ENCODE assay signal across 10 cellular contexts in the genomic region with DNA sequence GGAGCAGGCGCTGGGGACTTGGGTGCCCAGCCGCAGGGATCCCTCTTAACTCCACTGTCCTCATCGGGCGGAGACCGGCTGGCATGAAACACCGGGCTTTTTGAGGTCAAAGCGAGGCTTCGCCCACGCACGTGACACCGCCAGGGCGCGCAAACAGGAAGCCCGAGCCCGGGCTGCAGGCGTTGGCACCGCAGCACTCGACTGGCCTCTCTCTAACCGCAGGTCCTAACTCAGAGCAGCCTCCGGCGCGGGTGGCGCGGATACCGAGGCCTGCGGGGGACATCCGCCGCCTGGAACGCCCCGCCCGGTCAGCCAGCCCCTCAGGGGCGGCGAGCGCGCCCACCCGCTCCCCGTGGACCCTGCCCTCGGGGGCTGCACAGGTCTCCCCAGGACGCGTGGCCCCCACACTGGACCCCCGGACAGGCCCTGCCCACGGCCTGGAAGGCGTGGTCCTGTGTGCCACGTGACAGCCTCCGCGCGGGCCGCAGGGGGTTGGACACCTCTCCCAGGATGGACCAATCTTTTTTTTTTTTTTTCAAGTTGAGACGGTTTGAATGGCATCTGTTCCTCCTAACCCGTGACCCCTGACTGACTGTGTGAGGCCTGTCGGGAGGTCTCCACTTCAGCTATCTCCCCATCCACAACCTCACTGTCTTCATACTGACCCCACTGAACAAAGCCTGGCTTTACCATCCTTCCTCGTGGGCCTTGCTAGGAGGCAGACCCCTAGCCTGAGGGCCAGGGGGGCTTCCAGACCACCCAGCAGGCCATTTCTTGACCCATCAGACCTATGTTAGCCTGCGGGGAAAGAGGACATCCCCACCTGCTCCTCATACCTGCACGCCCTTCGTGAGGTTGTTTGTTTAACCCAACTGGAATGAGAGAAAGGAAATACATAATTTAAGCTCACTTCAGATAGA. TPM values are rescaled to one million over a fixed set of nuclear protein-coding genes. Genes with fewer than 3 reads are reported as not detected.
DNase-seq lines count a peak whose midpoint lies in the region; ATAC-seq and TF ChIP-seq lines count a peak whose summit lies in the region.
"Had no signal": no experiment of that assay in that cellular context is flagged by ENCODE, and none has a peak within 500 bp of the region (broad histone marks: within the 10 kb centered on the region; RNA-seq: fewer than 3 reads in every experiment).

No MANE protein-coding gene starts in this region.

- no peak overlapping the region for H3K27ac Mint-ChIP-seq in type B pancreatic cell

- H3K36me3 Mint-ChIP-seq in type B pancreatic cell, result no peaks in the 10 kb centered on the region

- H3K4me1 Mint-ChIP-seq in type B pancreatic cell (ENCODE audit: unreplicated experiment), result peaks cover 7% of the 10 kb centered on the region

- peak; percentile 38 for DNase-seq in EL
- DNase-seq in activated CD4-positive, alpha-beta T cell treated with anti-CD3 and anti-CD28 coated beads, Interleukin-2, amount 50 U/mL, for 48 hours, result peak; percentile 62 to 69
- peak; percentile 74 for DNase-seq in epithelial cell of esophagus (ENCODE audit: low read depth)
- peak; percentile 90 for DNase-seq in posterior vena cava (ENCODE audit: low spot score)
- DNase-seq in type B pancreatic cell (ENCODE audit: extremely low spot score, unreplicated experiment), result peak; percentile 67

- no peak for TF ChIP-seq CTCF in epithelial cell of esophagus (IDR thresholded peaks at IDR 0.05; ENCODE audit: insufficient read depth, low read depth, low read length, missing control alignments)
- no peak for TF ChIP-seq CTCF in type B pancreatic cell (conservative IDR thresholded peaks at IDR 0.05)

- no peak overlapping the region for H3K4me3 ChIP-seq in epithelial cell of esophagus (ENCODE audit: low read length)

- no peaks in the 10 kb centered on the region for H3K27me3 Mint-ChIP-seq in type B pancreatic cell

- H3K4me3 Mint-ChIP-seq in type B pancreatic cell, result no peak overlapping the region

- no peaks in the 10 kb centered on the region for H3K9me3 Mint-ChIP-seq in type B pancreatic cell

- no peak for ATAC-seq in HG03432 (IDR thresholded peaks at IDR 0.05; ENCODE audit: unreplicated experiment)
- no peak for ATAC-seq in GM21381 (IDR thresholded peaks at IDR 0.05; ENCODE audit: unreplicated experiment)
- ATAC-seq in HG02798 (IDR thresholded peaks at IDR 0.05; ENCODE audit: poor library complexity, unreplicated experiment), result no peak

- intact Hi-C loops in posterior vena cava (cut with DNase I), result loop anchor here in 1 of 2 donors (5.0 kb wide), 1 partner anchor 1392 kb away; no protein-coding TSS in a partner anchor

RNA-seq across cellular contexts. Expression of gene SLC47A2, which starts 8.4 kb away (rescaled TPM):
- total RNA-seq in posterior vena cava, result not detected
- not detected in 2 replicates for total RNA-seq in type B pancreatic cell (ENCODE audit: low replicate concordance)
- total RNA-seq: activated CD8-positive, alpha-beta memory T cell treated with anti-CD3 and anti-CD28 coated beads for 36 hours; subcutaneous adipose tissue had no signal

RNA-seq across cellular contexts. Expression of gene ALDH3A1, which starts 23.3 kb away (rescaled TPM):
- under 1 TPM in 1 of 2 donors, not detected in 1; 0.46 TPM for total RNA-seq in posterior vena cava
- 0.24 and 0.77 TPM in 2 replicates for total RNA-seq in type B pancreatic cell (ENCODE audit: low replicate concordance)
- total RNA-seq: activated CD8-positive, alpha-beta memory T cell treated with anti-CD3 and anti-CD28 coated beads for 36 hours had no signal

Comparison
In these comparisons a context has a peak if more than half of its experiments do, and no peak if none do; other contexts are left out.
1. DNase-seq: peak in every context shown above with its lines; median percentile 90 in posterior vena cava; 74 in epithelial cell of esophagus; 67 in type B pancreatic cell; 66 in activated CD4-positive, alpha-beta T cell treated with anti-CD3 and anti-CD28 coated beads, Interleukin-2, amount 50 U/mL, for 48 hours; 38 in EL.